ENCODE assay signal across 20 cellular contexts in the genomic region with DNA sequence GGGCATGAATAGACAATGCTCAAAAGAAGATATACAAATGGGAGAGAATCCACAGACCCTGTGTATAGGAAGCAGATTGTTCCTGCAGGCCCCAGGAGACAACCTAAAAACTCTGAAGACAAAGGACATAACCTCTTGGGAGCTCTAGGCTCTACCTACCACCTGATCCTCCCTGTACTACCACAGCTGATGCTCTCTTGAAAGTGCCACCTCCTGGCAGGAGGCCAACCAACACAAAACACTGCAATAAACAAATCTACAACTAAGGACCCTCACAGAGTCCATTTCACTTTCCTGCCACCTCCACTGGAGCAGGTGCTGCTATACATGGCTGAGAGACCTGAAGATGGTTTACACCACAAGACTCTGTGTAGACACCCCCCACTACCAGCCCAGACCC. TPM values are rescaled to one million over a fixed set of nuclear protein-coding genes. Genes with fewer than 3 reads are reported as not detected.
DNase-seq lines count a peak whose midpoint lies in the region; ATAC-seq lines count a peak whose summit lies in the region.
"Had no signal": no experiment of that assay in that cellular context is flagged by ENCODE, and none has a peak within 500 bp of the region (broad histone marks: within the 10 kb centered on the region; RNA-seq: fewer than 3 reads in every experiment).

No MANE protein-coding gene starts in this region.

- no peak overlapping the region for H3K4me3 Mint-ChIP-seq in central memory CD8-positive, alpha-beta T cell
- H3K4me3 Mint-ChIP-seq: CD8-positive, alpha-beta memory T cell had no signal

- peaks cover 7% of the 10 kb centered on the region for H3K4me1 Mint-ChIP-seq in central memory CD8-positive, alpha-beta T cell

- DNase-seq in COR-L47 (lab: John Stamatoyannopoulos, UW) (peak; percentile 43), NCI-H2171 treated with DMSO at 0.1 percent for 48 hours (lab: John Stamatoyannopoulos, UW) (peak; percentile 93), T-helper 1 cell (no peak)
- peak; percentile 12 for DNase-seq in Jurkat, Clone E6-1 (ENCODE audit: low read depth, low spot score)
- DNase-seq in central memory CD8-positive, alpha-beta T cell (ENCODE audit: low spot score in 2 of 2), result no peak
- no peak for DNase-seq in stimulated activated CD4-positive, alpha-beta T cell treated with anti-CD3 and anti-CD28 coated beads, Interleukin-1b, Interleukin-23, amount 100 ng/mL, for 48 hours
- DNase-seq: activated CD4-positive, alpha-beta T cell treated with anti-CD3 and anti-CD28 coated beads for 48 hours; activated CD8-positive, alpha-beta memory T cell treated with anti-CD3 and anti-CD28 coated beads, Interleukin-2, amount 50 U/mL, for 48 hours; activated gamma-delta T cell; aorta; CD8-positive, alpha-beta memory T cell; GM23248; NCI-H1694; NK-92 treated with Interleukin-12 subunit alpha and Interleukin-12 subunit beta, amount 100 ng/mL, for 24 hours; stimulated activated CD4-positive, alpha-beta T cell treated with anti-CD3 and anti-CD28 coated beads, Interleukin-2, amount 100 ng/mL, for 24 hours; stimulated activated naive CD8-positive, alpha-beta T cell treated with anti-CD3 and anti-CD28 coated beads, Interleukin-15, Interleukin-2, amounts not matched to agents 100 U/mL and 50 U/mL, for 24 hours had no signal

- ATAC-seq in central memory CD8-positive, alpha-beta T cell (replicated peaks; ENCODE audit: extremely low read depth, poor library complexity, severe bottlenecking), result no peak
- ATAC-seq in GM18517 (IDR thresholded peaks at IDR 0.05; ENCODE audit: unreplicated experiment), result no peak
- ATAC-seq: esophagus mucosa; stimulated activated naive CD8-positive, alpha-beta T cell treated with anti-CD3 and anti-CD28 coated beads, Interleukin-15, Interleukin-2, amounts not matched to agents 100 U/mL and 50 U/mL, for 24 hours had no signal

- H3K9me3 Mint-ChIP-seq in central memory CD8-positive, alpha-beta T cell, result no peaks in the 10 kb centered on the region
- H3K9me3 Mint-ChIP-seq: CD8-positive, alpha-beta memory T cell had no signal

- peaks cover 17% of the 10 kb centered on the region for H3K36me3 Mint-ChIP-seq in central memory CD8-positive, alpha-beta T cell (ENCODE audit: insufficient read depth)

- H3K27ac Mint-ChIP-seq in central memory CD8-positive, alpha-beta T cell (ENCODE audit: low read depth), result peak overlapping the region; percentile 11
- H3K27ac Mint-ChIP-seq: progenitor cell of endocrine pancreas had no signal

- no peaks in the 10 kb centered on the region for H3K27me3 Mint-ChIP-seq in central memory CD8-positive, alpha-beta T cell
- H3K27me3 Mint-ChIP-seq: progenitor cell of endocrine pancreas had no signal

- H3K4me3 ChIP-seq in Jurkat, Clone E6-1 (ENCODE audit: low read length), result no peak overlapping the region
- H3K4me3 ChIP-seq: GM23248, tibial nerve had no signal

RNA-seq across cellular contexts. Expression of gene STARD4, which starts 49.0 kb away (rescaled TPM):
- 18.4 TPM for polyA plus RNA-seq in Jurkat, Clone E6-1 (2012; ENCODE audit: insufficient read depth, insufficient read length)

Comparison
In these comparisons a context has a peak if more than half of its experiments do, and no peak if none do; other contexts are left out.
1. DNase-seq: peak in COR-L47 (single experiment), Jurkat, Clone E6-1 (single experiment) and NCI-H2171 treated with DMSO at 0.1 percent for 48 hours (single experiment); none in central memory CD8-positive, alpha-beta T cell (0 of 2), T-helper 1 cell (0 of 5) and stimulated activated CD4-positive, alpha-beta T cell treated with anti-CD3 and anti-CD28 coated beads, Interleukin-1b, Interleukin-23, amount 100 ng/mL, for 48 hours (single experiment).